9 cellular contexts compared by ENCODE assay signal in the genomic region with DNA sequence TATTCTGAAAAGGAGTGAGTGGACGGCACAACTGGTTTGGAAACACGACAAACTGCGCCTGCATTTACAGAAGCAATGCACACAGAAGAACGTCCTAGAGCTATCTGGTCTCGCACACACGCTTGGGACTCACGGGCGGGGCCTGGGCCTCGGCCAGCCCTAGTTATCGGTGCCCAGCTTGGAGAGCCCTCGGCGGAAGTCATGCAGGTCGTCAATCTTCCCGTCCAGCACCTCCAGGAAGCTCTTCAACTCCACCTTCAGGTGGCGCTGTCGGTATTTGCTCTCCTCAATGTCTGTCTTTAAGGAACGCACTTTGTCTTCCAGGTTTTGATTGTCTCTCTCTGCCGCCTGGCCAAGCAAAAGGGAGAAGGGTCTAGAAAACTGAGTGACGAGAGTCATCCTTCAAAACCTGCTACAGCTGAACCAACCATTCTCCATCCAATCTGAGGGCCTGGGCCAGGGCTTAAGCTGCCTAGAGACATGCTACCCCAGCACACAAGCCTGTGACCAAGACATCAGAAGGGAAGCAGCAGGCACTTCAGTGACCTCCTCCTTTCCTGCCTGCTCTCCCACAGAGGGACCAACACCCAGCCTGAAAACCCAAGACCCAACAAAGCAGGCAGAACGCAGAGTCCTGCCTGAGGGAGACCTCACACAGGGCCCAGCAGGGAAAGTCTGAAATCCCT. TPM values are rescaled to one million over a fixed set of nuclear protein-coding genes. Genes with fewer than 3 reads are reported as not detected.
DNase-seq lines count a peak whose midpoint lies in the region; ATAC-seq and TF ChIP-seq lines count a peak whose summit lies in the region.
"Had no signal": no experiment of that assay in that cellular context is flagged by ENCODE, and none has a peak within 500 bp of the region (broad histone marks: within the 10 kb centered on the region; RNA-seq: fewer than 3 reads in every experiment).

No MANE protein-coding gene starts in this region.

- H3K27me3 ChIP-seq in endodermal cell (ENCODE audit: control insufficient read depth, insufficient read depth, low read length, poor library complexity, severe bottlenecking) = no peaks in the 10 kb centered on the region

- no peak overlapping the region for H3K9ac ChIP-seq in endodermal cell (ENCODE audit: extremely low read depth, low read length, poor library complexity, severe bottlenecking)

- H3K36me3 Mint-ChIP-seq in CD14-positive monocyte (no peaks in the 10 kb centered on the region), endodermal cell (ENCODE audit: low read depth) (peaks cover 24% of the 10 kb centered on the region)

- H3K27ac Mint-ChIP-seq in CD14-positive monocyte = peak overlapping the region in 5 of 7 donors; percentile 4 to 79 (median 64)
- H3K27ac Mint-ChIP-seq in endodermal cell = peak overlapping the region; percentile 91

- TF ChIP-seq CTCF in CD14-positive monocyte (IDR thresholded peaks at IDR 0.05) = peak; percentile 85
- peak; percentile 73 for TF ChIP-seq CTCF in WI38 (IDR thresholded peaks at IDR 0.05; ENCODE audit: low read depth, low read length)
- TF ChIP-seq CTCF in endodermal cell (conservative IDR thresholded peaks at IDR 0.05) = peak; percentile 96

- no peaks in the 10 kb centered on the region for H3K4me1 ChIP-seq in endodermal cell (ENCODE audit: control insufficient read depth, insufficient read depth, low read length)

- intact Hi-C loops in CD14-positive monocyte (cut with micrococcal nuclease) = loop anchor here (5.0 kb wide), 3 partner anchors 37 to 153 kb away; partner anchors contain the start of gene RAMAC (in 1 of the 2)

- DNase-seq in CD14-positive monocyte (ENCODE audit: low spot score) (peak; percentile 78), NCI-H2081 treated with DMSO at 0.1 percent for 48 hours (lab: John Stamatoyannopoulos, UW) (peak; percentile 48), endodermal cell (peak; percentile 96), lung microvascular endothelial cell (ENCODE audit: low read depth in 2 of 2) (peak; percentile 44 to 86)
- DNase-seq in stimulated activated CD8-positive, alpha-beta memory T cell treated with anti-CD3 and anti-CD28 coated beads, Interleukin-4, amount 100 ng/mL, for 24 hours (ENCODE audit: low read depth) = peak; percentile 10

- H3K4me3 Mint-ChIP-seq in CD14-positive monocyte (peak overlapping the region; percentile 60 to 81), endodermal cell (no peak overlapping the region)

- H3K9me3 Mint-ChIP-seq in CD14-positive monocyte = no peaks in the 10 kb centered on the region
- no peaks in the 10 kb centered on the region for H3K9me3 Mint-ChIP-seq in endodermal cell

- H3K4me1 Mint-ChIP-seq in CD14-positive monocyte = peaks cover 28% of the 10 kb centered on the region
- peaks cover 26% of the 10 kb centered on the region for H3K4me1 Mint-ChIP-seq in endodermal cell

- H3K36me3 ChIP-seq in endodermal cell (ENCODE audit: control insufficient read depth, insufficient read depth, low read length) = peaks cover 8% of the 10 kb centered on the region

- H3K4me3 ChIP-seq in WI38 (ENCODE audit: low read depth, low read length) = no peak overlapping the region
- no peak overlapping the region for H3K4me3 ChIP-seq in endodermal cell (ENCODE audit: low read length)

- ATAC-seq in GM21367 (IDR thresholded peaks at IDR 0.05; ENCODE audit: unreplicated experiment) = peak; percentile 56
- ATAC-seq in HG03045 (IDR thresholded peaks at IDR 0.05; ENCODE audit: unreplicated experiment) = no peak

- peaks cover 0 to 2% (median 1%) of the 10 kb centered on the region in 3 donors for H3K27me3 Mint-ChIP-seq in CD14-positive monocyte (ENCODE audit: low read depth in 3 of 3)
- H3K27me3 Mint-ChIP-seq in endodermal cell (ENCODE audit: insufficient read depth) = no peaks in the 10 kb centered on the region

- no peaks in the 10 kb centered on the region for H3K9me3 ChIP-seq in endodermal cell (ENCODE audit: control insufficient read depth, low read length)

- H3K27ac ChIP-seq in endodermal cell (ENCODE audit: low read depth, low read length) = peak overlapping the region; percentile 79

- WGBS in endodermal cell (ENCODE audit: insufficient coverage in 1 of 2, insufficient read length in 1 of 2), 2 experiments = 17 to 25% methylated on average over 19 to 20 of the region's 20 CpGs

RNA-seq across cellular contexts. Expression of gene WHAMM, which starts 40.3 kb away (rescaled TPM):
- under 1 TPM; 0.69 to 0.92 TPM for polyA plus RNA-seq in CD14-positive monocyte
- total RNA-seq in endodermal cell (1 to 10 TPM; 3.7 to 4.4 TPM), lung microvascular endothelial cell (3.9 and 6.0 TPM in 2 replicates)
- polyA plus RNA-seq in endodermal cell (2013, experiment 1 of 2) = 3.3 TPM
- 4.1 TPM for polyA plus RNA-seq in endodermal cell (2013, experiment 2 of 2)

RNA-seq across cellular contexts. Expression of gene FSD2, which starts 43.8 kb away (rescaled TPM):
- under 1 TPM in 1 of 2 donors, not detected in 1; 0.09 TPM for polyA plus RNA-seq in CD14-positive monocyte
- total RNA-seq in endodermal cell = not detected
- polyA plus RNA-seq in endodermal cell (2013, experiment 1 of 2) = not detected
- not detected for polyA plus RNA-seq in endodermal cell (2013, experiment 2 of 2)
- total RNA-seq in lung microvascular endothelial cell = not detected in 2 replicates
- total RNA-seq: T-helper 1 cell treated with Interleukin-12 subunit alpha and Interleukin-12 subunit beta and Interleukin-4 antibody, amounts not matched to agents 30 ng/mL and 1 ng/mL, for 36 hours had no signal

Comparison
In these comparisons a context has a peak if more than half of its experiments do, and no peak if none do; other contexts are left out.
1. DNase-seq: peak in every context shown above with its lines; median percentile 96 in endodermal cell; 78 in CD14-positive monocyte; 65 in lung microvascular endothelial cell; 48 in NCI-H2081 treated with DMSO at 0.1 percent for 48 hours; 10 in stimulated activated CD8-positive, alpha-beta memory T cell treated with anti-CD3 and anti-CD28 coated beads, Interleukin-4, amount 100 ng/mL, for 24 hours.